Comparison of ENCODE assay signal across 9 cellular contexts in the genomic region with DNA sequence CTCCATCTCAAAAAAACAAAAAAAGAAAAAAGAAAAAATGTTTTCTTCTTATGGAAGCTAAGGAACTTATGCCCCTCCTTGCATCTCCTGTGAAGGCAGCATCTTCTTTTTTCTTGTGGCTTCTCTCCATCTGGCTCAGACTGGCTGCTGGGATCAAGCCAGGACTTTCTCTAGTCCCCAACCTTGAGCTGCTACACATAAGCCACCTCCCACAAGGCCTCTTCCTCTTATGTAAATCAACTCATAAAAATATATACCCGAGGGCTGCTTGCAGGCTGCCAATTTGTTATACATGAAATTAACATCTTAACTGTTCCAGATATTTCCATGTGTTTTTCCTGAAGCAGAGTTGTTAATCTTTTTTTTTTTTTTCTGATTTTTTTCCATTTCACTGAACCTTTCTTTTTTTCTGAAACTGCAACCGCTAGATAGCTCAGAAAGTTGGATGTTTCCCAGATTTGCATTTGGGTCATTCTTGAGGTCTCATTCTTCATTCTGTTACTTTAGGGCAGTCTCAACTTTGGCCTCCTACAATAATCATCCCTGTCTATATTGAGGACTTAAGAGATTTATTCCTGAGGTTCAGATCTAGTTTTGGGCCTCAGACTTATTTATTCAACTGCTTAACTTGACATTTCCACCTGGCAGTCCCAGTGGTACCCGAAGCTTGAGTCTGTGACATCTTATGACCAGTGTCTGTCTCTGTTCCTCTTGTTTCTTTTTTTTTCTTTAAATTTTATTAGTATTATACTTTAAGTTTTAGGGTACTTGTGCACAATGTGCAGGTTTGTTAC. TPM values are rescaled to one million over a fixed set of nuclear protein-coding genes. Genes with fewer than 3 reads are reported as not detected.
DNase-seq lines count a peak whose midpoint lies in the region; ATAC-seq and TF ChIP-seq lines count a peak whose summit lies in the region.
"Had no signal": no experiment of that assay in that cellular context is flagged by ENCODE, and none has a peak within 500 bp of the region (broad histone marks: within the 10 kb centered on the region; RNA-seq: fewer than 3 reads in every experiment).

No MANE protein-coding gene starts in this region.

- H3K4me1 ChIP-seq in BE2C (no peaks in the 10 kb centered on the region), suprapubic skin (no peaks in the 10 kb centered on the region)

- H3K27ac ChIP-seq in coronary artery (no peak overlapping the region), suprapubic skin (no peak overlapping the region)
- H3K27ac ChIP-seq: gastrocnemius medialis had no signal

- no peak for TF ChIP-seq EP300 in suprapubic skin (IDR thresholded peaks at IDR 0.05)

- no peak for TF ChIP-seq CTCF in coronary artery (IDR thresholded peaks at IDR 0.05)
- TF ChIP-seq CTCF in BE2C (IDR thresholded peaks at IDR 0.05; ENCODE audit: low read depth, low read length) = no peak
- TF ChIP-seq CTCF in suprapubic skin (IDR thresholded peaks at IDR 0.05) = no peak

- H3K4me3 ChIP-seq in coronary artery (no peak overlapping the region), BE2C (ENCODE audit: low read depth, low read length) (no peak overlapping the region), suprapubic skin (no peak overlapping the region)
- H3K4me3 ChIP-seq: gastrocnemius medialis had no signal

- intact Hi-C loops in cardiac septum (cut with DNase I) = no loop called here

- DNase-seq in NOMO-1 (lab: John Stamatoyannopoulos, UW; ENCODE audit: unreplicated experiment in 2 of 2) (peak; percentile 11 to 18), cardiac septum (ENCODE audit: low spot score) (peak; percentile 66), coronary artery (ENCODE audit: low spot score) (no peak), cortex of kidney (lab: John Stamatoyannopoulos, UW) (no peak), BE2C (no peak), suprapubic skin (ENCODE audit: low spot score in 2 of 2) (no peak)

- ATAC-seq in GM18502 (IDR thresholded peaks at IDR 0.05; ENCODE audit: poor library complexity, unreplicated experiment) (peak; percentile 78), HG02588 (IDR thresholded peaks at IDR 0.05; ENCODE audit: unreplicated experiment) (peak; percentile 83)

- H3K27me3 ChIP-seq in BE2C (no peaks in the 10 kb centered on the region), suprapubic skin (no peaks in the 10 kb centered on the region)
- H3K27me3 ChIP-seq: gastrocnemius medialis had no signal

- TF ChIP-seq POLR2A in suprapubic skin (IDR thresholded peaks at IDR 0.05) = no peak

- H3K36me3 ChIP-seq in BE2C (no peaks in the 10 kb centered on the region), suprapubic skin (no peaks in the 10 kb centered on the region)
- H3K36me3 ChIP-seq: gastrocnemius medialis had no signal

- 30% methylated on average over 3 of the region's 3 CpGs for WGBS in suprapubic skin

- no peaks in the 10 kb centered on the region for H3K9me3 ChIP-seq in BE2C
- no peaks in the 10 kb centered on the region for H3K9me3 ChIP-seq in suprapubic skin
- H3K9me3 ChIP-seq: gastrocnemius medialis had no signal

RNA-seq across cellular contexts. Expression of a gene that starts 10.3 kb away (rescaled TPM):
- total RNA-seq in cardiac septum (10.5 TPM), suprapubic skin (10 to 100 TPM; 13.3 to 39.3 (median 15.3) TPM)
- polyA plus RNA-seq in BE2C (2012; ENCODE audit: insufficient read depth, insufficient read length, low read depth) = 2.3 TPM

RNA-seq across cellular contexts. Expression of a gene that starts 15.9 kb away (rescaled TPM):
- total RNA-seq in cardiac septum (14.9 TPM), suprapubic skin (10 to 100 TPM; 26.7 to 33.0 (median 30.9) TPM)
- polyA plus RNA-seq in BE2C (2012; ENCODE audit: insufficient read depth, insufficient read length, low read depth) = 19.4 TPM

Comparison
In these comparisons a context has a peak if more than half of its experiments do, and no peak if none do; other contexts are left out.
1. DNase-seq: peak in NOMO-1 (2 of 2) and cardiac septum (single experiment); none in coronary artery (single experiment), cortex of kidney (single experiment), BE2C (single experiment) and suprapubic skin (0 of 2).